In genomic region chr7:140909476-140910161, GRCh38 we compare ENCODE assay signal across 1 cellular context.
TF ChIP-seq lines count a peak whose summit lies in the region.

No MANE protein-coding gene starts in this region.

TF ChIP-seq in GM12878, 131 proteins besides CTCF, POLR2A, EP300 and RAD21 (continued from another document):
- no peak for TF ChIP-seq ZNF622 (IDR thresholded peaks at IDR 0.05)
- no peak for TF ChIP-seq ZBTB33 (IDR thresholded peaks at IDR 0.05)
- TF ChIP-seq CBX5 (IDR thresholded peaks at IDR 0.05; ENCODE audit: low read depth), result no peak
- no peak for TF ChIP-seq EZH2 (IDR thresholded peaks at IDR 0.05; ENCODE audit: borderline replicate concordance, control insufficient read depth, low read depth, low read length)
- TF ChIP-seq BMI1 (IDR thresholded peaks at IDR 0.05; ENCODE audit: borderline replicate concordance), result no peak
